15 cellular contexts compared by ENCODE assay signal in genomic region chr13:85833938-85834337, GRCh38. TPM values are rescaled to one million over a fixed set of nuclear protein-coding genes. Genes with fewer than 3 reads are reported as not detected.
DNase-seq lines count a peak whose midpoint lies in the region; ATAC-seq lines count a peak whose summit lies in the region.
"Had no signal": no experiment of that assay in that cellular context is flagged by ENCODE, and none has a peak within 500 bp of the region (broad histone marks: within the 10 kb centered on the region; RNA-seq: fewer than 3 reads in every experiment).

No MANE protein-coding gene starts in this region.

- DNase-seq in Jurkat, Clone E6-1 (ENCODE audit: low read depth, low spot score), result peak; percentile 46
- DNase-seq in pons (ENCODE audit: low spot score) (peak; percentile 53), T-helper 17 cell (no peak)
- DNase-seq: Caco-2; CD8-positive, alpha-beta memory T cell; GOT3; H9 had no signal

- no peaks in the 10 kb centered on the region for H3K27me3 Mint-ChIP-seq in T-helper 17 cell
- H3K27me3 Mint-ChIP-seq: CD8-positive, alpha-beta memory T cell had no signal

- H3K4me3 ChIP-seq in Jurkat, Clone E6-1 (ENCODE audit: low read length), result no peak overlapping the region
- H3K4me3 ChIP-seq: A549, BLaER1, GM12878 had no signal

- no peak for ATAC-seq in T-helper 17 cell
- ATAC-seq in GM21528 (IDR thresholded peaks at IDR 0.05; ENCODE audit: low FRiP score, unreplicated experiment), result no peak
- no peak for ATAC-seq in HG03432 (IDR thresholded peaks at IDR 0.05; ENCODE audit: unreplicated experiment)
- ATAC-seq: A549, GM12878, HepG2 had no signal

- no peaks in the 10 kb centered on the region for H3K4me1 Mint-ChIP-seq in T-helper 17 cell
- H3K4me1 Mint-ChIP-seq: CD8-positive, alpha-beta memory T cell; H9 had no signal

- H3K27ac Mint-ChIP-seq in T-helper 17 cell, result no peak overlapping the region
- H3K27ac Mint-ChIP-seq: CD8-positive, alpha-beta memory T cell; H9 had no signal

- H3K36me3 Mint-ChIP-seq in T-helper 17 cell (ENCODE audit: low read depth), result no peaks in the 10 kb centered on the region
- H3K36me3 Mint-ChIP-seq: CD8-positive, alpha-beta memory T cell had no signal

- peak overlapping the region; percentile 13 for H3K27ac ChIP-seq in angular gyrus (ENCODE audit: low read depth, low read length)
- H3K27ac ChIP-seq: A549, BLaER1 had no signal

- H3K9me3 ChIP-seq in T-helper 17 cell (ENCODE audit: control insufficient read depth, low read length, poor library complexity, severe bottlenecking), result no peaks in the 10 kb centered on the region
- H3K9me3 ChIP-seq: A549, BLaER1, Caco-2 had no signal

- H3K4me3 Mint-ChIP-seq in T-helper 17 cell, result no peak overlapping the region
- H3K4me3 Mint-ChIP-seq: CD8-positive, alpha-beta memory T cell; H9 had no signal

RNA-seq across cellular contexts. Expression of gene SLITRK6, which starts 34.7 kb away (rescaled TPM):
- polyA plus RNA-seq in Jurkat, Clone E6-1 (2012; ENCODE audit: insufficient read depth, insufficient read length), result not detected
- not detected for total RNA-seq in T-helper 17 cell
- total RNA-seq: CD8-positive, alpha-beta memory T cell; G401; GM12878; H9; HepG2 had no signal
- polyA plus RNA-seq: CD8-positive, alpha-beta memory T cell; GM12878; HepG2 had no signal

Comparison
In these comparisons a context has a peak if more than half of its experiments do, and no peak if none do; other contexts are left out.
1. DNase-seq: peak in Jurkat, Clone E6-1 (single experiment) and pons (single experiment); none in T-helper 17 cell (0 of 3).